Comparison of ENCODE assay signal across 28 cellular contexts in the genomic region with DNA sequence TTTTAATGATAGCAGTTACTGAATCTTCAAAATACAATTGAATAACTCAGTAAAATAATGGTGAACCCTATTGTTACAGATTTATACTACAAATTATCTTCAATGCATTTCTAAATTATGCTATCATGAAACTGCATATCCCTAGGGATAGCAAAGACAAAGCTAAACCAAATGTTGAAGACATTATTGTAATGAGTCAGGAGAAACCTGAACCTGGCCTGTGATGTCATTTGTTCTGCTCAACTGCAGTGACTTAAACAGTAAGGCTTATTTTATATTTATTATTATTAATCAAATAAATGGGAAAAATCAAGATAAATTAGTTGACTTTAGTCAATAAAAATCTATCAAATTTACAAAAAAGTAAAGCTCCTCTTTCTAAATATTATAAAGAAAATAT.
DNase-seq lines count a peak whose midpoint lies in the region; ATAC-seq and TF ChIP-seq lines count a peak whose summit lies in the region.
"Had no signal": no experiment of that assay in that cellular context is flagged by ENCODE, and none has a peak within 500 bp of the region (broad histone marks: within the 10 kb centered on the region; RNA-seq: fewer than 3 reads in every experiment).

No MANE protein-coding gene starts in this region.

- H3K4me3 ChIP-seq in SK-N-SH (ENCODE audit: low read depth in 2 of 2, low read length in 1 of 2) = no peak overlapping the region
- no peak overlapping the region for H3K4me3 ChIP-seq in fibroblast of lung (replicated peaks in 1 of 4; ENCODE audit: control extremely low read depth in 1 of 4, insufficient read depth in 1 of 4, low read depth in 3 of 4, low read length in 4 of 4)
- no peak overlapping the region for H3K4me3 ChIP-seq in skeletal muscle cell (ENCODE audit: low read depth, low read length)
- H3K4me3 ChIP-seq: BLaER1, left ventricle myocardium inferior, Peyer's patch had no signal

- H3K79me2 ChIP-seq in SK-N-SH (ENCODE audit: insufficient read depth) = no peaks in the 10 kb centered on the region
- H3K79me2 ChIP-seq in fibroblast of lung (ENCODE audit: control insufficient read depth, insufficient read depth, low read length) = no peaks in the 10 kb centered on the region

- H3K27me3 ChIP-seq in SK-N-SH (ENCODE audit: insufficient read depth) (no peaks in the 10 kb centered on the region), fibroblast of lung (ENCODE audit: control insufficient read depth, insufficient read depth, low read length) (no peaks in the 10 kb centered on the region)
- H3K27me3 ChIP-seq: BLaER1, Peyer's patch had no signal

- H3K4me1 ChIP-seq in SK-N-SH (ENCODE audit: control insufficient read depth in 1 of 2, insufficient read depth in 2 of 2, low read depth in 1 of 2, low read length in 1 of 2) (no peaks in the 10 kb centered on the region), fibroblast of lung (ENCODE audit: control insufficient read depth, extremely low read depth, insufficient read depth, low read length) (no peaks in the 10 kb centered on the region)
- H3K4me1 ChIP-seq: BLaER1, left ventricle myocardium inferior, Peyer's patch had no signal

- no peaks in the 10 kb centered on the region for H3F3A ChIP-seq in SK-N-SH (replicated peaks; ENCODE audit: insufficient read depth)

- ATAC-seq in SK-N-SH treated with all-trans-retinoic acid at 6 μM for 48 hours = peak; percentile 74
- ATAC-seq in GM18873 (IDR thresholded peaks at IDR 0.05; ENCODE audit: low FRiP score, unreplicated experiment) = no peak
- no peak for ATAC-seq in HG03045 (IDR thresholded peaks at IDR 0.05; ENCODE audit: unreplicated experiment)
- ATAC-seq: activated naive CD4-positive, alpha-beta T cell treated with anti-CD3 and anti-CD28 coated beads, Interleukin-2, amount 50 U/mL, for 72 hours; naive thymus-derived CD8-positive, alpha-beta T cell; right cardiac atrium; T-cell had no signal

- no peak overlapping the region for H3K9ac ChIP-seq in SK-N-SH
- H3K9ac ChIP-seq in fibroblast of lung (ENCODE audit: insufficient read depth, low read length) = no peak overlapping the region
- H3K9ac ChIP-seq: BLaER1 had no signal

- no peak for TF ChIP-seq EP300 in SK-N-SH (IDR thresholded peaks at IDR 0.05; ENCODE audit: borderline replicate concordance in 1 of 2, low read depth in 1 of 2, low read length in 1 of 2)

- H2AFZ ChIP-seq in SK-N-SH (ENCODE audit: low read depth) (no peak overlapping the region), fibroblast of lung (ENCODE audit: low read length) (no peak overlapping the region)

- H3K9me3 ChIP-seq in SK-N-SH (no peaks in the 10 kb centered on the region), fibroblast of lung (ENCODE audit: control insufficient read depth, insufficient read depth, low read depth, low read length) (no peaks in the 10 kb centered on the region)
- H3K9me3 ChIP-seq: BLaER1, left ventricle myocardium inferior, Peyer's patch had no signal

- TF ChIP-seq CTCF in SK-N-SH (IDR thresholded peaks at IDR 0.05) (no peak), fibroblast of lung (conservative IDR thresholded peaks at IDR 0.05 in 1 of 2, IDR thresholded peaks at IDR 0.05 in 1 of 2; ENCODE audit: low read depth in 1 of 2, low read length in 2 of 2) (no peak)

- POLR2A ChIA-PET in SK-N-SH (lab: Yijun Ruan, JAX) = interaction anchor here (0.6 kb wide), 1 partner anchor 150 kb away, joined by 3 read pairs; no protein-coding TSS in a partner anchor

- TF ChIP-seq RAD21 in SK-N-SH (IDR thresholded peaks at IDR 0.05; ENCODE audit: low read length) = no peak

- no peaks in the 10 kb centered on the region for H3K9me2 ChIP-seq in SK-N-SH

- DNase-seq in SK-N-SH = no peak
- peak; percentile 40 for DNase-seq in NCI-H69 (lab: John Stamatoyannopoulos, UW)
- DNase-seq in fibroblast of lung (ENCODE audit: low read depth in 2 of 2) = peak; percentile 37 to 60
- peak; percentile 81 for DNase-seq in skeletal muscle cell (ENCODE audit: low read depth)
- no peak for DNase-seq in dedifferentiated amniotic fluid mesenchymal stem cell (ENCODE audit: extremely low spot score)
- DNase-seq: 8988T; activated CD4-positive, alpha-beta T cell treated with anti-CD3 and anti-CD28 coated beads, Interleukin-2, amount 50 U/mL, for 48 hours; activated CD8-positive, alpha-beta memory T cell treated with anti-CD3 and anti-CD28 coated beads, Interleukin-2, amount 50 U/mL, for 4 hours; COR-L47; DMS79; hippocampal formation; KBM-7; left ventricle myocardium inferior; naive thymus-derived CD8-positive, alpha-beta T cell; NCI-H146; NCI-H526; Peyer's patch; right cardiac atrium; SIG-M5; stimulated activated CD4-positive, alpha-beta T cell treated with anti-CD3 and anti-CD28 coated beads, Interleukin-12 subunit alpha, Interleukin-12 subunit beta, amount 100 ng/mL, for 4 hours; stimulated activated CD4-positive, alpha-beta T cell treated with anti-CD3 and anti-CD28 coated beads, Interleukin-4, amount 100 ng/mL, for 4 hours; stimulated activated naive CD4-positive, alpha-beta T cell; T-cell had no signal

- no peaks in the 10 kb centered on the region for H4K20me1 ChIP-seq in SK-N-SH (ENCODE audit: insufficient read depth)
- no peaks in the 10 kb centered on the region for H4K20me1 ChIP-seq in fibroblast of lung (ENCODE audit: control insufficient read depth, extremely low read depth, insufficient read depth, low read length)
- H4K20me1 ChIP-seq: BLaER1 had no signal

- H3K4me2 ChIP-seq in SK-N-SH = no peak overlapping the region
- no peak overlapping the region for H3K4me2 ChIP-seq in fibroblast of lung (ENCODE audit: extremely low read depth, insufficient read depth, low read length)
- H3K4me2 ChIP-seq: BLaER1 had no signal

- H3K27ac ChIP-seq in SK-N-SH (ENCODE audit: low read depth in 2 of 2, low read length in 1 of 2) = no peak overlapping the region
- no peak overlapping the region for H3K27ac ChIP-seq in fibroblast of lung (ENCODE audit: insufficient read depth, low read length)
- H3K27ac ChIP-seq: BLaER1, left ventricle myocardium inferior, Peyer's patch had no signal

- H3K36me3 ChIP-seq in SK-N-SH (replicated peaks in 1 of 2; ENCODE audit: control insufficient read depth in 1 of 2, insufficient read depth in 2 of 2, low read length in 1 of 2) (no peaks in the 10 kb centered on the region), fibroblast of lung (ENCODE audit: control insufficient read depth, insufficient read depth, low read length) (no peaks in the 10 kb centered on the region)
- H3K36me3 ChIP-seq: BLaER1, Peyer's patch had no signal

- CTCF ChIA-PET in SK-N-SH (lab: Yijun Ruan, JAX) = no interaction called here

TF ChIP-seq in SK-N-SH treated with all-trans-retinoic acid at 6 μM for 48 hours, 23 proteins besides CTCF, POLR2A, EP300 and RAD21:
- TF ChIP-seq ZNF565 (CRISPR knock-in tag; conservative IDR thresholded peaks at IDR 0.05; ENCODE audit: low read depth) = no peak
- TF ChIP-seq ZFP3 (CRISPR knock-in tag; IDR thresholded peaks at IDR 0.05) = no peak

TF ChIP-seq in SK-N-SH, 30 proteins besides CTCF, POLR2A, EP300 and RAD21 (continues in another document):
- no peak for TF ChIP-seq EZH2phosphoT487 (IDR thresholded peaks at IDR 0.05; ENCODE audit: borderline replicate concordance, low read depth)
- TF ChIP-seq POLR2AphosphoS5 (IDR thresholded peaks at IDR 0.05; ENCODE audit: low read depth, low read length) = no peak
- TF ChIP-seq RCOR1 (IDR thresholded peaks at IDR 0.05; ENCODE audit: low read length) = no peak
- no peak for TF ChIP-seq SMC3 (IDR thresholded peaks at IDR 0.05; ENCODE audit: low read depth, low read length)
- no peak for TF ChIP-seq TCF12 (IDR thresholded peaks at IDR 0.05)
- TF ChIP-seq, protein P1, sequence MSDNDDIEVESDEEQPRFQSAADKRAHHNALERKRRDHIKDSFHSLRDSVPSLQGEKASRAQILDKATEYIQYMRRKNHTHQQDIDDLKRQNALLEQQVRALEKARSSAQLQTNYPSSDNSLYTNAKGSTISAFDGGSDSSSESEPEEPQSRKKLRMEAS (IDR thresholded peaks at IDR 0.05; ENCODE audit: low read depth) = no peak
- TF ChIP-seq CHD2 (IDR thresholded peaks at IDR 0.05; ENCODE audit: low read length, partially characterized antibody) = no peak
- TF ChIP-seq YY1 (IDR thresholded peaks at IDR 0.05; ENCODE audit: low read depth) = no peak
- TF ChIP-seq, protein P2, sequence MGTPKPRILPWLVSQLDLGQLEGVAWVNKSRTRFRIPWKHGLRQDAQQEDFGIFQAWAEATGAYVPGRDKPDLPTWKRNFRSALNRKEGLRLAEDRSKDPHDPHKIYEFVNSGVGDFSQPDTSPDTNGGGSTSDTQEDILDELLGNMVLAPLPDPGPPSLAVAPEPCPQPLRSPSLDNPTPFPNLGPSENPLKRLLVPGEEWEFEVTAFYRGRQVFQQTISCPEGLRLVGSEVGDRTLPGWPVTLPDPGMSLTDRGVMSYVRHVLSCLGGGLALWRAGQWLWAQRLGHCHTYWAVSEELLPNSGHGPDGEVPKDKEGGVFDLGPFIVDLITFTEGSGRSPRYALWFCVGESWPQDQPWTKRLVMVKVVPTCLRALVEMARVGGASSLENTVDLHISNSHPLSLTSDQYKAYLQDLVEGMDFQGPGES (IDR thresholded peaks at IDR 0.05; ENCODE audit: low read depth, low read length) = no peak
- TF ChIP-seq, protein P3, sequence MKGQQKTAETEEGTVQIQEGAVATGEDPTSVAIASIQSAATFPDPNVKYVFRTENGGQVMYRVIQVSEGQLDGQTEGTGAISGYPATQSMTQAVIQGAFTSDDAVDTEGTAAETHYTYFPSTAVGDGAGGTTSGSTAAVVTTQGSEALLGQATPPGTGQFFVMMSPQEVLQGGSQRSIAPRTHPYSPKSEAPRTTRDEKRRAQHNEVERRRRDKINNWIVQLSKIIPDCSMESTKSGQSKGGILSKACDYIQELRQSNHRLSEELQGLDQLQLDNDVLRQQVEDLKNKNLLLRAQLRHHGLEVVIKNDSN (IDR thresholded peaks at IDR 0.05; ENCODE audit: borderline replicate concordance, low read depth) = no peak
- TF ChIP-seq, protein P4, sequence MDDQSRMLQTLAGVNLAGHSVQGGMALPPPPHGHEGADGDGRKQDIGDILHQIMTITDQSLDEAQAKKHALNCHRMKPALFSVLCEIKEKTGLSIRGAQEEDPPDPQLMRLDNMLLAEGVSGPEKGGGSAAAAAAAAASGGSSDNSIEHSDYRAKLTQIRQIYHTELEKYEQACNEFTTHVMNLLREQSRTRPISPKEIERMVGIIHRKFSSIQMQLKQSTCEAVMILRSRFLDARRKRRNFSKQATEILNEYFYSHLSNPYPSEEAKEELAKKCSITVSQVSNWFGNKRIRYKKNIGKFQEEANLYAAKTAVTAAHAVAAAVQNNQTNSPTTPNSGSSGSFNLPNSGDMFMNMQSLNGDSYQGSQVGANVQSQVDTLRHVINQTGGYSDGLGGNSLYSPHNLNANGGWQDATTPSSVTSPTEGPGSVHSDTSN (IDR thresholded peaks at IDR 0.05) = no peak

Comparison
In these comparisons a context has a peak if more than half of its experiments do, and no peak if none do; other contexts are left out.
1. DNase-seq: peak in NCI-H69 (single experiment), fibroblast of lung (2 of 2) and skeletal muscle cell (single experiment); none in SK-N-SH (single experiment) and dedifferentiated amniotic fluid mesenchymal stem cell (single experiment).